8 cellular contexts compared by ENCODE assay signal in genomic region chr13:30115257-30115600, GRCh38.
DNase-seq lines count a peak whose midpoint lies in the region; ATAC-seq, FAIRE-seq and TF ChIP-seq lines count a peak whose summit lies in the region.

No MANE protein-coding gene starts in this region.

- DNase-seq in T-helper 1 cell, result no peak
- no peak for DNase-seq in activated T-helper 2 cell treated with anti-CD3 and anti-CD28 coated beads, Interferon-gamma antibody, Interleukin-2, Interleukin-4, amounts not matched to agents 10 μg/mL and 5 μg/mL and 100 μg/mL, durations not matched to agents 14 hours and 24 hours and 36 hours (ENCODE audit: low spot score)
- no peak for DNase-seq in kidney
- no peak for DNase-seq in suprapubic skin (ENCODE audit: low spot score in 2 of 2)
- DNase-seq in NCI-H2171 treated with DMSO at 0.1 percent for 48 hours (lab: John Stamatoyannopoulos, UW), result no peak
- no peak for DNase-seq in putamen (ENCODE audit: low spot score)

- H3K27me3 Mint-ChIP-seq in T-helper 1 cell treated with Interleukin-12 subunit alpha and Interleukin-12 subunit beta and Interleukin-4 antibody, amounts not matched to agents 30 μg/mL and 1 μg/mL, for 36 hours (ENCODE audit: low read depth), result peaks cover 20% of the 10 kb centered on the region
- H3K27me3 Mint-ChIP-seq in activated T-helper 2 cell treated with anti-CD3 and anti-CD28 coated beads, Interferon-gamma antibody, Interleukin-2, Interleukin-4, amounts not matched to agents 10 μg/mL and 5 μg/mL and 100 μg/mL, durations not matched to agents 14 hours and 24 hours and 36 hours (ENCODE audit: low read depth), result peaks cover 4% of the 10 kb centered on the region

- peaks cover 4 to 7% of the 10 kb centered on the region in 2 donors for H3K4me1 ChIP-seq in kidney (ENCODE audit: control insufficient read depth in 1 of 2, insufficient read depth in 1 of 2, low read depth in 1 of 2, low read length in 2 of 2)
- H3K4me1 ChIP-seq in suprapubic skin, result peaks cover 48% of the 10 kb centered on the region

- H3K9me3 Mint-ChIP-seq in T-helper 1 cell treated with Interleukin-12 subunit alpha and Interleukin-12 subunit beta and Interleukin-4 antibody, amounts not matched to agents 30 μg/mL and 1 μg/mL, for 36 hours, result no peaks in the 10 kb centered on the region
- H3K9me3 Mint-ChIP-seq in activated T-helper 2 cell treated with anti-CD3 and anti-CD28 coated beads, Interferon-gamma antibody, Interleukin-2, Interleukin-4, amounts not matched to agents 10 μg/mL and 5 μg/mL and 100 μg/mL, durations not matched to agents 14 hours and 24 hours and 36 hours, result no peaks in the 10 kb centered on the region

- peak overlapping the region in 1 of 2 donors; percentile 7 for H3K27ac ChIP-seq in kidney (ENCODE audit: low read depth in 2 of 2, low read length in 2 of 2)
- H3K27ac ChIP-seq in suprapubic skin, result no peak overlapping the region

- TF ChIP-seq POLR2A in suprapubic skin (IDR thresholded peaks at IDR 0.05), result no peak

- FAIRE-seq in kidney (lab: Jason Lieb, UNC), result no peak

- no peak for TF ChIP-seq EP300 in suprapubic skin (IDR thresholded peaks at IDR 0.05)

- H3K4me3 Mint-ChIP-seq in T-helper 1 cell treated with Interleukin-12 subunit alpha and Interleukin-12 subunit beta and Interleukin-4 antibody, amounts not matched to agents 30 μg/mL and 1 μg/mL, for 36 hours, result peak overlapping the region; percentile 52
- H3K4me3 Mint-ChIP-seq in activated T-helper 2 cell treated with anti-CD3 and anti-CD28 coated beads, Interferon-gamma antibody, Interleukin-2, Interleukin-4, amounts not matched to agents 10 μg/mL and 5 μg/mL and 100 μg/mL, durations not matched to agents 14 hours and 24 hours and 36 hours (ENCODE audit: low read depth), result peak overlapping the region; percentile 59

- H3K9me3 ChIP-seq in kidney (ENCODE audit: control insufficient read depth in 1 of 2, low read length in 2 of 2), result no peaks in the 10 kb centered on the region
- no peaks in the 10 kb centered on the region for H3K9me3 ChIP-seq in suprapubic skin

- H3K36me3 ChIP-seq in kidney (ENCODE audit: control insufficient read depth in 1 of 2, insufficient read depth in 2 of 2, low read length in 2 of 2) (no peaks in the 10 kb centered on the region), suprapubic skin (no peaks in the 10 kb centered on the region)

- peaks cover 3% of the 10 kb centered on the region for H3K36me3 Mint-ChIP-seq in T-helper 1 cell treated with Interleukin-12 subunit alpha and Interleukin-12 subunit beta and Interleukin-4 antibody, amounts not matched to agents 30 μg/mL and 1 μg/mL, for 36 hours (ENCODE audit: low read depth)
- H3K36me3 Mint-ChIP-seq in activated T-helper 2 cell treated with anti-CD3 and anti-CD28 coated beads, Interferon-gamma antibody, Interleukin-2, Interleukin-4, amounts not matched to agents 10 μg/mL and 5 μg/mL and 100 μg/mL, durations not matched to agents 14 hours and 24 hours and 36 hours (ENCODE audit: low read depth), result no peaks in the 10 kb centered on the region

- ATAC-seq in HG03039 (IDR thresholded peaks at IDR 0.05; ENCODE audit: unreplicated experiment), result no peak

- peak overlapping the region; percentile 63 to 80 for H3K4me3 ChIP-seq in kidney (ENCODE audit: low read length in 2 of 2)
- H3K4me3 ChIP-seq in suprapubic skin, result peak overlapping the region; percentile 71

- peak overlapping the region; percentile 45 to 62 for H3K9ac ChIP-seq in kidney (ENCODE audit: low read length in 2 of 2)

- intact Hi-C loops in activated T-helper 2 cell treated with anti-CD3 and anti-CD28 coated beads, Interferon-gamma antibody, Interleukin-2, Interleukin-4, amounts not matched to agents 10 μg/mL and 5 μg/mL and 100 μg/mL, durations not matched to agents 14 hours and 24 hours and 36 hours (cut with micrococcal nuclease), result loop anchor here (1.0 to 10.0 kb wide), 4 partner anchors 42 to 610 kb away; partner anchors contain the start of gene SLC7A1
- intact Hi-C loops in kidney (cut with DNase I), result loop anchor here (10.0 kb wide), 1 partner anchor 340 kb away; no protein-coding TSS in a partner anchor

- peaks cover 44% of the 10 kb centered on the region for H3K4me1 Mint-ChIP-seq in T-helper 1 cell treated with Interleukin-12 subunit alpha and Interleukin-12 subunit beta and Interleukin-4 antibody, amounts not matched to agents 30 μg/mL and 1 μg/mL, for 36 hours (ENCODE audit: low read depth)
- peaks cover 38% of the 10 kb centered on the region for H3K4me1 Mint-ChIP-seq in activated T-helper 2 cell treated with anti-CD3 and anti-CD28 coated beads, Interferon-gamma antibody, Interleukin-2, Interleukin-4, amounts not matched to agents 10 μg/mL and 5 μg/mL and 100 μg/mL, durations not matched to agents 14 hours and 24 hours and 36 hours (ENCODE audit: low read depth)

- H3K27me3 ChIP-seq in suprapubic skin, result peaks cover 4% of the 10 kb centered on the region

- TF ChIP-seq CTCF in kidney (IDR thresholded peaks at IDR 0.05; ENCODE audit: borderline replicate concordance, extremely low read depth, insufficient read depth) (no peak), suprapubic skin (IDR thresholded peaks at IDR 0.05) (no peak)

- WGBS in suprapubic skin, result 13% methylated on average over 9 of the region's 9 CpGs

- H3K27ac Mint-ChIP-seq in T-helper 1 cell treated with Interleukin-12 subunit alpha and Interleukin-12 subunit beta and Interleukin-4 antibody, amounts not matched to agents 30 μg/mL and 1 μg/mL, for 36 hours, result no peak overlapping the region
- no peak overlapping the region for H3K27ac Mint-ChIP-seq in activated T-helper 2 cell treated with anti-CD3 and anti-CD28 coated beads, Interferon-gamma antibody, Interleukin-2, Interleukin-4, amounts not matched to agents 10 μg/mL and 5 μg/mL and 100 μg/mL, durations not matched to agents 14 hours and 24 hours and 36 hours
